In the genomic region with DNA sequence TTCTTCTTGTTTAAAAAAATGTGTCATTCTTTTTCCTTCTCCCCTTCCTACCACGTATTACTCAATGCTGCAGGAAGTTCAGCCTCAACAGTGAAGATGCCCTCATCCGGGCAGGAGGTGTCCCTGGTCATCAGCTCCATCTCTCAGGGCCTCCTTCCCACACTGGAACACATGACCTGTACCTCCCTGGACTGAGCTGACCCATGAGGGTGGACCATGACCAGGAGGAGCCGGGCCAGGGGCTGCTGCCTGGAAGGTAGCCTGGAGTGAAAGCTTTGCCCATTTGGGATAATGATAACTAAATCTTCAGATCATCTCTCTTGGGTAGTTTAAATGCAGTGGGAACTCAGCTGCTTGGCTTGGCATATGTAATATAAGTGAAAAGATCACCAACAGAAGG, we compare ENCODE assay signal across 20 cellular contexts.
"Had no signal": no experiment of that assay in that cellular context is flagged by ENCODE, and none has a peak within 500 bp of the region (broad histone marks: within the 10 kb centered on the region; RNA-seq: fewer than 3 reads in every experiment).

No MANE protein-coding gene starts in this region.

- H3K4me3 Mint-ChIP-seq: naive thymus-derived CD8-positive, alpha-beta T cell; neural crest cell had no signal

- H3K36me3 Mint-ChIP-seq: naive thymus-derived CD8-positive, alpha-beta T cell had no signal

- DNase-seq: colonic mucosa; dermis blood vessel endothelial cell; hippocampal formation; kidney glomerular epithelial cell; mammary epithelial cell; mucosa of descending colon; naive thymus-derived CD8-positive, alpha-beta T cell; nucleus accumbens; ovary; right cardiac atrium; small intestine; stimulated activated CD4-positive, alpha-beta T cell treated with anti-CD3 and anti-CD28 coated beads, Interleukin-2, amount 100 ng/mL, for 48 hours; stimulated activated naive CD4-positive, alpha-beta T cell treated with Interleukin-2 at 50 U/mL for 16 hours; thyroid gland; upper lobe of left lung; uterus had no signal

- H3K27ac Mint-ChIP-seq: naive thymus-derived CD8-positive, alpha-beta T cell; progenitor cell of endocrine pancreas had no signal

- H3K27ac ChIP-seq: colonic mucosa, heart left ventricle, ovary, suprapubic skin, thyroid gland, upper lobe of left lung, uterus had no signal

- H3K9me3 Mint-ChIP-seq: neural crest cell had no signal
